Comparison of ENCODE assay signal across 27 cellular contexts in genomic region chr1:76697361-76697760, GRCh38.
"Had no signal": no experiment of that assay in that cellular context is flagged by ENCODE, and none has a peak within 500 bp of the region (broad histone marks: within the 10 kb centered on the region; RNA-seq: fewer than 3 reads in every experiment).

No MANE protein-coding gene starts in this region.

- H3K36me3 ChIP-seq: ascending aorta, breast epithelium, cardiac muscle cell, colonic mucosa, esophagus squamous epithelium, gastroesophageal sphincter, heart right ventricle had no signal

- DNase-seq: activated CD4-positive, alpha-beta memory T cell treated with anti-CD3 and anti-CD28 coated beads, Interleukin-2, amount 10 ng/mL, durations not matched to agents 7 days and 5 days; activated CD4-positive, alpha-beta T cell treated with anti-CD3 and anti-CD28 coated beads for 1 hour; activated CD4-positive, alpha-beta T cell treated with anti-CD3 and anti-CD28 coated beads for 4 hours; activated CD4-positive, alpha-beta T cell treated with anti-CD3 and anti-CD28 coated beads, Interleukin-2, amount 10 ng/mL, durations not matched to agents 7 days and 5 days; activated CD4-positive, alpha-beta T cell treated with anti-CD3 and anti-CD28 coated beads, Interleukin-2, amount 50 U/mL, for 4 hours; activated CD8-positive, alpha-beta memory T cell treated with anti-CD3 and anti-CD28 coated beads, Interleukin-2, amount 50 U/mL, for 48 hours; activated gamma-delta T cell; activated naive CD4-positive, alpha-beta T cell; activated naive CD4-positive, alpha-beta T cell treated with anti-CD3 and anti-CD28 coated beads, Interleukin-2, amount 10 ng/mL, durations not matched to agents 7 days and 5 days; activated naive CD8-positive, alpha-beta T cell treated with anti-CD3 and anti-CD28 coated beads, Interleukin-2, amount 10 ng/mL, durations not matched to agents 7 days and 5 days; activated T-cell treated with anti-CD3 and anti-CD28 coated beads for 4 hours; activated T-cell treated with anti-CD3 and anti-CD28 coated beads, Interleukin-2, amount 50 U/mL, for 24 hours; activated T-cell treated with anti-CD3 and anti-CD28 coated beads, Interleukin-2, amount 50 U/mL, for 72 hours; central memory CD4-positive, alpha-beta T cell; cerebellar nuclear complex; colonic mucosa; effector CD8-positive, alpha-beta T cell; esophagus squamous epithelium; foreskin melanocyte; heart right ventricle; T-helper 2 cell had no signal

- H3K27me3 ChIP-seq: ascending aorta, breast epithelium, cardiac muscle cell, colonic mucosa, esophagus squamous epithelium, gastroesophageal sphincter, heart right ventricle had no signal

- H3K27ac ChIP-seq: ascending aorta, breast epithelium, cardiac muscle cell, colonic mucosa, epithelial cell of prostate, esophagus squamous epithelium, gastroesophageal sphincter, heart right ventricle, VCaP had no signal

- H3K4me3 ChIP-seq: ascending aorta, breast epithelium, cardiac muscle cell, colonic mucosa, esophagus squamous epithelium, gastroesophageal sphincter, heart right ventricle had no signal

- H3K4me1 ChIP-seq: ascending aorta, breast epithelium, colonic mucosa, esophagus squamous epithelium, gastroesophageal sphincter, heart right ventricle had no signal

- H3K9me3 ChIP-seq: ascending aorta, colonic mucosa had no signal
